Comparison of ENCODE assay signal across 21 cellular contexts in the genomic region with DNA sequence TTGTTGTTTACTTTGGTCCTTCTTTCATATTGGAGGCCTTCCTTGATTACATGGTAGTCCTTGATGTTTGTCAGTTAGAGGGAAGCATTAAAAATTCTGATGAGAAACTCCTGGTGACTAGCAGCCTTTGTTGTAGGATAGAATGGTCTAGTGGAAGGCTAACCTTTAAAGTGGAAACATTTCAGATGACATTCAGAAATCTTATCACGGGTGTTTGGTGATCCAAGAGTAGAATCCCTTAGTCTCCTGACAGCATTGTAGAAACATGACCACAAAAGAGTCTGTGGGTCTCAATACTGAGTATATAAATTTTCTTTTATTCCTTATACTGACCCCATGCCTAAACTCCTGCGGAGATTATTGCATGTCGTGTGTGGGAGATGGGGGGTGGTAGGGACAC. TPM values are rescaled to one million over a fixed set of nuclear protein-coding genes. Genes with fewer than 3 reads are reported as not detected.
A peak's percentile ranks its signal among the peaks of the same experiment; 100 is the strongest.
DNase-seq lines count a peak whose midpoint lies in the region; ATAC-seq, FAIRE-seq and TF ChIP-seq lines count a peak whose summit lies in the region.
"Had no signal": no experiment of that assay in that cellular context is flagged by ENCODE, and none has a peak within 500 bp of the region (broad histone marks: within the 10 kb centered on the region; RNA-seq: fewer than 3 reads in every experiment).

No MANE protein-coding gene starts in this region.

- BruUV-seq in GM12878 (replicated peaks; lab: Mats Ljungman, UMichigan), result TSS peak; percentile 5

- H3K9ac ChIP-seq in GM12878 (ENCODE audit: control insufficient read depth, insufficient read depth, low read length), result no peak overlapping the region
- H3K9ac ChIP-seq: BLaER1 had no signal

- H3K36me3 Mint-ChIP-seq in progenitor cell of endocrine pancreas (ENCODE audit: insufficient read depth), result peaks cover 46% of the 10 kb centered on the region

- intact Hi-C loops in Right ventricle myocardium inferior (cut with DNase I), result no loop called here
- intact Hi-C loops in cardiac septum (cut with DNase I), result no loop called here
- intact Hi-C loops in GM12878 (cut with micrococcal nuclease; ENCODE audit: unreplicated experiment), result no loop called here
- intact Hi-C loops in left ventricle myocardium inferior (cut with micrococcal nuclease), result no loop called here

- no peak overlapping the region for H3K4me3 Mint-ChIP-seq in progenitor cell of endocrine pancreas (ENCODE audit: low read depth)
- H3K4me3 Mint-ChIP-seq: H9, HFFc6 had no signal

- H2AFZ ChIP-seq in GM12878 (ENCODE audit: control insufficient read depth, low read depth, low read length), result no peak overlapping the region
- H2AFZ ChIP-seq in osteoblast (ENCODE audit: low read length), result no peak overlapping the region

- H3K4me3 ChIP-seq in GM12878 (no peak overlapping the region), left ventricle myocardium inferior (no peak overlapping the region), osteoblast (ENCODE audit: insufficient read depth, low read length) (no peak overlapping the region)
- H3K4me3 ChIP-seq: BLaER1, SJCRH30 had no signal

- H3K4me1 Mint-ChIP-seq in progenitor cell of endocrine pancreas (ENCODE audit: low read depth), result no peaks in the 10 kb centered on the region

- FAIRE-seq in GM12878 (lab: Jason Lieb, UNC), result no peak
- FAIRE-seq: GM18507 had no signal

- POLR2A ChIA-PET in GM12878 (lab: Charles Lee), result no interaction called here

- no peak overlapping the region for H3K27ac ChIP-seq in GM12878 (ENCODE audit: control insufficient read depth, insufficient read depth)
- peak overlapping the region; percentile 50 for H3K27ac ChIP-seq in left ventricle myocardium inferior (replicated peaks)
- H3K27ac ChIP-seq in osteoblast (ENCODE audit: low read depth, low read length), result no peak overlapping the region
- H3K27ac ChIP-seq: BLaER1, SJCRH30 had no signal

- H3K4me2 ChIP-seq in GM12878 (ENCODE audit: control insufficient read depth, insufficient read depth) (no peak overlapping the region), osteoblast (ENCODE audit: insufficient read depth, low read length) (no peak overlapping the region)
- H3K4me2 ChIP-seq: BLaER1 had no signal

- no peaks in the 10 kb centered on the region for H3K27me3 Mint-ChIP-seq in progenitor cell of endocrine pancreas
- H3K27me3 Mint-ChIP-seq: CD4-positive, alpha-beta memory T cell; IgD-negative memory B cell had no signal

- in situ Hi-C loops in GM12878 (cut with MboI), result no loop called here

- H3K4me1 ChIP-seq in GM12878 (ENCODE audit: control insufficient read depth, insufficient read depth, low read length) (no peaks in the 10 kb centered on the region), left ventricle myocardium inferior (peaks cover 77% of the 10 kb centered on the region), osteoblast (ENCODE audit: insufficient read depth, low read length) (no peaks in the 10 kb centered on the region)
- H3K4me1 ChIP-seq: BLaER1, SJCRH30 had no signal

- TF ChIP-seq RAD21 in GM12878 (IDR thresholded peaks at IDR 0.05; ENCODE audit: insufficient read depth, low read depth, low read length), result no peak

- H3K36me3 ChIP-seq in GM12878 (ENCODE audit: control insufficient read depth in 2 of 2, insufficient read depth in 2 of 2, low read length in 1 of 2) (peaks cover 0 to 28% of the 10 kb centered on the region in 2 experiments), left ventricle myocardium inferior (peaks cover 25% of the 10 kb centered on the region), osteoblast (ENCODE audit: insufficient read depth, low read length) (peaks cover 35% of the 10 kb centered on the region)

- CTCF ChIA-PET in GM12878 (lab: Yijun Ruan, JAX), result interaction anchor here (0.8 kb wide), 1 partner anchor 28 kb away, joined by 3 read pairs; no protein-coding TSS in a partner anchor

- H3K79me2 ChIP-seq in GM12878 (ENCODE audit: control insufficient read depth, insufficient read depth, low read length) (peaks cover 89% of the 10 kb centered on the region), osteoblast (ENCODE audit: insufficient read depth, low read length) (peaks cover 100% of the 10 kb centered on the region)

- H4K20me1 ChIP-seq in GM12878 (ENCODE audit: control insufficient read depth, insufficient read depth) (peaks cover 4% of the 10 kb centered on the region; the same call in 1 of the 2 replicates), osteoblast (ENCODE audit: insufficient read depth, low read length) (peaks cover 89% of the 10 kb centered on the region)

- TF ChIP-seq CTCF in GM12878 (IDR thresholded peaks at IDR 0.05 in 2 of 3, conservative IDR thresholded peaks at IDR 0.05 in 1 of 3; ENCODE audit: control insufficient read depth in 2 of 3, extremely low read depth in 1 of 3, insufficient read depth in 1 of 3, low read depth in 3 of 3, low read length in 3 of 3) (no peak), left ventricle myocardium inferior (IDR thresholded peaks at IDR 0.05; ENCODE audit: borderline replicate concordance) (no peak), osteoblast (IDR thresholded peaks at IDR 0.05; ENCODE audit: extremely low read depth, low read depth, low read length) (no peak), GM20000 (IDR thresholded peaks at IDR 0.05; ENCODE audit: extremely low read depth, missing control alignments) (no peak), progenitor cell of endocrine pancreas (IDR thresholded peaks at IDR 0.05; ENCODE audit: unreplicated experiment) (no peak)

- 98% methylated on average over 3 of the region's 3 CpGs for WGBS in GM12878 (ENCODE audit: insufficient coverage, insufficient replicate concordance, low lambda C conversion rate, missing lambda C conversion rate)

- no peak for TF ChIP-seq EP300 in GM12878 (IDR thresholded peaks at IDR 0.05; ENCODE audit: borderline replicate concordance in 1 of 2, control insufficient read depth in 1 of 2, low read depth in 2 of 2, low read length in 2 of 2)

- H3K9me3 ChIP-seq in GM12878 (replicated peaks; ENCODE audit: control insufficient read depth, insufficient read depth, low read length) (peaks cover 14% of the 10 kb centered on the region), left ventricle myocardium inferior (replicated peaks) (peaks cover 7% of the 10 kb centered on the region), osteoblast (ENCODE audit: low read depth, low read length) (no peaks in the 10 kb centered on the region)

- ATAC-seq in Right ventricle myocardium inferior (peak; percentile 29), GM12878 (no peak)

- SMC1A ChIA-PET in GM12878 (lab: Charles Lee; ENCODE audit: uncharacterized antibody, unreplicated experiment), result no interaction called here

- H3K27me3 ChIP-seq in GM12878 (replicated peaks in 1 of 2; ENCODE audit: control insufficient read depth in 2 of 2, insufficient read depth in 2 of 2, low read length in 1 of 2), result no peaks in the 10 kb centered on the region
- no peaks in the 10 kb centered on the region for H3K27me3 ChIP-seq in left ventricle myocardium inferior (ENCODE audit: low read depth)
- H3K27me3 ChIP-seq in osteoblast (ENCODE audit: insufficient read depth, low read length), result no peaks in the 10 kb centered on the region
- H3K27me3 ChIP-seq: BLaER1, SJCRH30 had no signal

- RAD21 ChIA-PET in GM12878 (lab: Charles Lee; ENCODE audit: unreplicated experiment), result no interaction called here

- no peak overlapping the region for H3K27ac Mint-ChIP-seq in progenitor cell of endocrine pancreas
- H3K27ac Mint-ChIP-seq: HFFc6, IgD-negative memory B cell had no signal

- no peak for DNase-seq in Right ventricle myocardium inferior (ENCODE audit: missing footprints)
- DNase-seq in cardiac septum (ENCODE audit: low spot score), result no peak
- no peak for DNase-seq in GM12878 (ENCODE audit: low read depth, low spot score)
- DNase-seq in left ventricle myocardium inferior, result no peak
- peak; percentile 37 for DNase-seq in osteoblast (ENCODE audit: insufficient read length, low spot score, missing footprints)
- DNase-seq in ureter (ENCODE audit: low spot score), result no peak
- DNase-seq in GM20000 (ENCODE audit: low spot score), result no peak
- DNase-seq in progenitor cell of endocrine pancreas (ENCODE audit: low spot score, unreplicated experiment), result no peak
- DNase-seq: CD4-positive, alpha-beta memory T cell; H9; HFFc6; NCI-H1105 treated with DMSO at 0.1 percent for 48 hours; NCI-H2029 treated with DMSO at 0.1 percent for 48 hours; NCI-H226; NCI-H510A treated with DMSO at 0.1 percent for 48 hours; NCI-H748 treated with DMSO at 0.1 percent for 48 hours; NK-92 treated with Interleukin-12 subunit alpha and Interleukin-12 subunit beta, amount 100 ng/mL, for 24 hours; SJCRH30 had no signal

- peaks cover 15% of the 10 kb centered on the region for H3K9me3 Mint-ChIP-seq in progenitor cell of endocrine pancreas (ENCODE audit: low read depth)
- H3K9me3 Mint-ChIP-seq: HFFc6 had no signal

- no peak for TF ChIP-seq POLR2A in GM12878 (IDR thresholded peaks at IDR 0.05; ENCODE audit: low read depth, low read length)

RNA-seq across cellular contexts. Expression of a gene that starts 13.4 kb away (rescaled TPM):
- total RNA-seq in Right ventricle myocardium inferior (79.3 TPM), cardiac septum (86.5 TPM), GM12878 (2014; rRNA removed) (64.3 and 83.1 TPM in 2 replicates), GM12878 (2014; rRNA removed; fragmentation: Illumina TruSeq; extraction: Trizol) (107 and 110 TPM in 2 replicates), GM12878 (2021) (68.7 and 69.1 TPM in 2 replicates), left ventricle myocardium inferior (75.1 TPM), osteoblast (102 and 106 TPM in 2 replicates), ureter (108 TPM), progenitor cell of endocrine pancreas (102 and 113 TPM in 2 replicates)
- total RNA-seq in GM12878 (2013; cell fraction: nucleolus; rRNA removed), result 215 and 216 TPM in 2 replicates
- 32.3 TPM for polyA plus RNA-seq in GM12878 (2011; ENCODE audit: low read depth)
- polyA plus RNA-seq in GM12878 (2011; rRNA removed) (49.6 and 73.2 TPM in 2 replicates), GM12878 (2014; fragmentation: Illumina TruSeq; extraction: Trizol) (107 and 154 TPM in 2 replicates), GM12878 (2014; fragmentation: Nextera tagmentation; extraction: Ambion mirVana) (10 to 100 TPM; 39.4 to 56.3 TPM), GM12878 (2014; rRNA removed) (41.1 and 45.8 TPM in 2 replicates), GM12878 (2016; fragmentation: Nextera tagmentation; extraction: Ambion mirVana) (100 to 1,000 TPM; 109 to 111 TPM)
- polyA plus RNA-seq in GM12878 (2011; cell fraction: cytosol; rRNA removed), result 17.2 and 23.2 TPM in 2 replicates
- 35.8 and 40.2 TPM in 2 replicates for polyA plus RNA-seq in GM12878 (2011; cell fraction: nucleus; rRNA removed)
- 36.5 and 61.7 TPM in 2 replicates for polyA plus RNA-seq in GM12878 (2012)
- 34.0 and 60.9 TPM in 2 replicates for polyA minus RNA-seq in GM12878 (2011; rRNA and poly(A)+ RNA removed)
- 26.2 and 36.3 TPM in 2 replicates for polyA minus RNA-seq in GM12878 (2011; cell fraction: cytosol; rRNA and poly(A)+ RNA removed)
- 34.6 and 45.9 TPM in 2 replicates for polyA minus RNA-seq in GM12878 (2011; cell fraction: nucleus; rRNA and poly(A)+ RNA removed)
